ENCODE assay signal across 1 cellular context in genomic region chr22:22527312-22527711, GRCh38.
TF ChIP-seq lines count a peak whose summit lies in the region.

No MANE protein-coding gene starts in this region.

TF ChIP-seq in K562, 482 proteins besides CTCF, POLR2A, EP300 and RAD21:
- TF ChIP-seq RREB1 (CRISPR knock-in tag; IDR thresholded peaks at IDR 0.05) (no peak), NCOA4 (IDR thresholded peaks at IDR 0.05; ENCODE audit: partially characterized antibody) (no peak), AFF4 (CRISPR knock-in tag; IDR thresholded peaks at IDR 0.05) (peak; percentile 58; the same call in 1 of the 2 replicates), TCF7 (IDR thresholded peaks at IDR 0.05; ENCODE audit: borderline replicate concordance) (no peak), LCOR (CRISPR knock-in tag; IDR thresholded peaks at IDR 0.05) (peak; percentile 48; the same call in 1 of the 2 replicates)
